ENCODE assay signal across 17 cellular contexts in the genomic region with DNA sequence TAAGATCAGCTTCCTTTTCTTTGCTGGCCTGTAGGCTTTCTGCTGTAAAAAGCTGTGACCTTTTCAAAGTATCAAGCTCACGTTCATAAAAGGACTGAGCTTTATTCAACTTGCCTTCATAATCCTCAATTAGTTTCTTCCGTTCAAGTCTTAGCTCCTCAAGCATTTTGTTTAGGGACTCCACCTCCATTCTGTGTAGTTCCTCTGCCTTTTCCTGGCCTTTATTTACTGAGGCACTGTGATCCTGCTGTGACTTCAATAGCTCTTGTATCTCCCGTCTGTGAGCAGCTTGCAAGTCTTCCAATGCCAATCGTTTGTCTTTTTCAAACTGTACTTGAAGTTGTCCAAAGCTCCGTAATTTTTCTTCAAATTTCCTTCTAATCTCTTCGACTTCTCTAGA.
"Had no signal": no experiment of that assay in that cellular context is flagged by ENCODE, and none has a peak within 500 bp of the region (broad histone marks: within the 10 kb centered on the region; RNA-seq: fewer than 3 reads in every experiment).

No MANE protein-coding gene starts in this region.

- H3K27me3 Mint-ChIP-seq: activated naive CD4-positive, alpha-beta T cell treated with anti-CD3 and anti-CD28 coated beads, Interleukin-2, amount 10 ng/mL, durations not matched to agents 7 days and 5 days had no signal

- H3K27me3 ChIP-seq: cardiac muscle cell, heart left ventricle, spleen had no signal

- FAIRE-seq: endothelial cell of umbilical vein, frontal cortex, TTC549 had no signal

- H3K4me3 Mint-ChIP-seq: activated naive CD4-positive, alpha-beta T cell treated with anti-CD3 and anti-CD28 coated beads, Interleukin-2, amount 10 ng/mL, durations not matched to agents 7 days and 5 days; T-helper 17 cell had no signal

- H3K27ac Mint-ChIP-seq: activated naive CD4-positive, alpha-beta T cell treated with anti-CD3 and anti-CD28 coated beads, Interleukin-2, amount 10 ng/mL, durations not matched to agents 7 days and 5 days; activated T-helper 2 cell treated with anti-CD3 and anti-CD28 coated beads, Interferon-gamma antibody, Interleukin-2, Interleukin-4, amounts not matched to agents 10 μg/mL and 5 μg/mL and 100 μg/mL, durations not matched to agents 14 hours and 24 hours and 36 hours; T-helper 17 cell had no signal

- H3K9me3 ChIP-seq: heart left ventricle, lower lobe of right lung, spleen had no signal

- ATAC-seq: heart left ventricle, lower lobe of right lung, sciatic nerve, T-helper 17 cell had no signal

- H3K27ac ChIP-seq: cardiac muscle cell, heart left ventricle, lower lobe of right lung, spleen had no signal

- H3K4me1 ChIP-seq: heart left ventricle, spleen had no signal

- H3K36me3 ChIP-seq: cardiac muscle cell, heart left ventricle, lower lobe of right lung, spleen had no signal

- H3K4me3 ChIP-seq: cardiac muscle cell, heart left ventricle, lower lobe of right lung, spleen had no signal

- H3K9me3 Mint-ChIP-seq: activated naive CD4-positive, alpha-beta T cell treated with anti-CD3 and anti-CD28 coated beads, Interleukin-2, amount 10 ng/mL, durations not matched to agents 7 days and 5 days; activated T-helper 2 cell treated with anti-CD3 and anti-CD28 coated beads, Interferon-gamma antibody, Interleukin-2, Interleukin-4, amounts not matched to agents 10 μg/mL and 5 μg/mL and 100 μg/mL, durations not matched to agents 14 hours and 24 hours and 36 hours had no signal

- H3K36me3 Mint-ChIP-seq: activated naive CD4-positive, alpha-beta T cell treated with anti-CD3 and anti-CD28 coated beads, Interleukin-2, amount 10 ng/mL, durations not matched to agents 7 days and 5 days had no signal

- DNase-seq: activated CD4-positive, alpha-beta T cell treated with anti-CD3 and anti-CD28 coated beads, Interleukin-2, amount 50 U/mL, for 1 hour; activated naive CD4-positive, alpha-beta T cell treated with anti-CD3 and anti-CD28 coated beads, Interleukin-2, amount 10 ng/mL, durations not matched to agents 7 days and 5 days; heart left ventricle; lower lobe of right lung; midbrain; spleen; stimulated activated CD4-positive, alpha-beta T cell treated with anti-CD3 and anti-CD28 coated beads, Interleukin-2, amount 100 ng/mL, for 24 hours; stimulated activated naive CD4-positive, alpha-beta T cell; substantia nigra; T-helper 17 cell; trophoblast cell had no signal
